ENCODE assay signal across 8 cellular contexts in the genomic region with DNA sequence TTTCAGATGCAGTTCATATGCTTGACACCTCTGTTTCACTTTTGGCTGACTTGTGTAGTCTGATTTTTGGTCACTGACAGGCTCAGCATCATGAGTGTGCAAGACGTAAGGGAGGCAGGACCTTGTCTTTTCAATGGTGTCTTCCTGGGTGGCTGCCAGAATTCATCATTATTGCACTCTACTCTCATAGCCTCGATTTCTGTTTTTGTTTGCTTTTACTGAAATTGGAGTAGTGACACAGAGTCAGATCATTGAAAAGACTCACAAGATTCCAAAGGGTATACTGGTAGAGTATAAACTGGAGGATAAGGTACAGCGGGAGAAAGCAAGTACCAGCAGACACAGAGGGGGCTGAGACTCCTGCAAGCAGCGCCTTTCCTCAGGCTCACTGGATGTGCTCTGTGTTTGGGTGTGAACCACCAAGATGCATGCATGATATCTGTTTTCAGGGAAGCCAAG.
DNase-seq lines count a peak whose midpoint lies in the region; ATAC-seq and TF ChIP-seq lines count a peak whose summit lies in the region.

No MANE protein-coding gene starts in this region.

- intact Hi-C loops in right lobe of liver (cut with DNase I) (no loop called here), lower lobe of right lung (cut with DNase I) (no loop called here)

- H3K27ac ChIP-seq in right lobe of liver (no peak overlapping the region), lower lobe of right lung (no peak overlapping the region)

- peak; percentile 30 for DNase-seq in GM10266 (ENCODE audit: extremely low spot score)
- peak; percentile 41 to 69 for DNase-seq in foreskin fibroblast
- no peak for DNase-seq in NCI-H2081 (lab: John Stamatoyannopoulos, UW)
- DNase-seq in right lobe of liver = no peak
- DNase-seq in lower lobe of right lung = no peak
- DNase-seq in activated CD4-positive, alpha-beta T cell treated with anti-CD3 and anti-CD28 coated beads for 4 hours = no peak

- H3K27me3 ChIP-seq in right lobe of liver (no peaks in the 10 kb centered on the region), lower lobe of right lung (ENCODE audit: low read depth) (no peaks in the 10 kb centered on the region)

- H3K4me1 ChIP-seq in right lobe of liver = no peaks in the 10 kb centered on the region
- no peaks in the 10 kb centered on the region for H3K4me1 ChIP-seq in lower lobe of right lung

- ATAC-seq in GM21515 (IDR thresholded peaks at IDR 0.05; ENCODE audit: unreplicated experiment) (peak; percentile 60), HG03571 (IDR thresholded peaks at IDR 0.05; ENCODE audit: unreplicated experiment) (peak; percentile 38), right lobe of liver (no peak), lower lobe of right lung (no peak)

- H3K36me3 ChIP-seq in right lobe of liver = no peaks in the 10 kb centered on the region
- no peaks in the 10 kb centered on the region for H3K36me3 ChIP-seq in lower lobe of right lung

- no peaks in the 10 kb centered on the region for H3K9me3 ChIP-seq in right lobe of liver
- H3K9me3 ChIP-seq in lower lobe of right lung = no peaks in the 10 kb centered on the region

- no peak for TF ChIP-seq CTCF in GM10266 (IDR thresholded peaks at IDR 0.05; ENCODE audit: control insufficient read depth, insufficient read depth, low read depth, missing control alignments)
- no peak for TF ChIP-seq CTCF in foreskin fibroblast (IDR thresholded peaks at IDR 0.05; ENCODE audit: low read depth, low read length)
- TF ChIP-seq CTCF in right lobe of liver (IDR thresholded peaks at IDR 0.05) = no peak
- no peak for TF ChIP-seq CTCF in lower lobe of right lung (IDR thresholded peaks at IDR 0.05)

- TF ChIP-seq POLR2A in right lobe of liver (IDR thresholded peaks at IDR 0.05) = no peak

- H3K4me3 ChIP-seq in foreskin fibroblast (ENCODE audit: low read depth in 1 of 2, low read length in 2 of 2) (no peak overlapping the region), right lobe of liver (no peak overlapping the region), lower lobe of right lung (no peak overlapping the region)

- 60% methylated on average over 4 of the region's 4 CpGs for WGBS in right lobe of liver (ENCODE audit: insufficient coverage, low coverage, low lambda C conversion rate, missing lambda C conversion rate)

Comparison
In these comparisons a context has a peak if more than half of its experiments do, and no peak if none do; other contexts are left out.
1. DNase-seq: peak in GM10266 (single experiment) and foreskin fibroblast (2 of 2); none in NCI-H2081 (0 of 2), right lobe of liver (0 of 3), lower lobe of right lung (single experiment) and activated CD4-positive, alpha-beta T cell treated with anti-CD3 and anti-CD28 coated beads for 4 hours (0 of 2).
2. ATAC-seq: peak in GM21515 (single experiment) and HG03571 (single experiment); none in right lobe of liver (0 of 4) and lower lobe of right lung (0 of 2).